In genomic region chrX:70133303-70134115, GRCh38 we compare ENCODE assay signal across 1 cellular context.
TF ChIP-seq lines count a peak whose summit lies in the region.

IGBP1 (plus strand) TSS chrX:70133447; CDS start chrX:70133948, 501 bp downstream.

TF ChIP-seq in K562, 482 proteins besides CTCF, POLR2A, EP300 and RAD21 (continued from another document and continues in another):
- TF ChIP-seq ELK3 (CRISPR knock-in tag; IDR thresholded peaks at IDR 0.05) (no peak), ARID3A (IDR thresholded peaks at IDR 0.05; ENCODE audit: borderline replicate concordance, low read depth, low read length) (no peak), CXXC5 (CRISPR knock-in tag; IDR thresholded peaks at IDR 0.05) (peak; percentile 20; the same call in 1 of the 2 replicates), POLR3A (IDR thresholded peaks at IDR 0.05; ENCODE audit: borderline replicate concordance, extremely low read depth, insufficient read depth, insufficient read length) (no peak), KAT7 (CRISPR knock-in tag; IDR thresholded peaks at IDR 0.05; ENCODE audit: borderline replicate concordance) (no peak), TOE1 (IDR thresholded peaks at IDR 0.05; ENCODE audit: borderline replicate concordance) (no peak), TOE1 (CRISPR knock-in tag; IDR thresholded peaks at IDR 0.05; ENCODE audit: borderline replicate concordance, low read depth) (no peak), RBM17 (IDR thresholded peaks at IDR 0.05; ENCODE audit: borderline replicate concordance, low read depth, low read length) (no peak), ZNF778 (CRISPR knock-in tag; IDR thresholded peaks at IDR 0.05) (no peak), TGIF2 (CRISPR knock-in tag; IDR thresholded peaks at IDR 0.05) (no peak), HNRNPUL1 (IDR thresholded peaks at IDR 0.05; ENCODE audit: low read length) (no peak), POLR2H (tag; IDR thresholded peaks at IDR 0.05; ENCODE audit: low read depth) (peak; percentile 61), SIX5 (IDR thresholded peaks at IDR 0.05; ENCODE audit: borderline replicate concordance in 1 of 2, insufficient read depth in 1 of 2, low read depth in 1 of 2, low read length in 2 of 2) (no peak), HMG20A (CRISPR knock-in tag; conservative IDR thresholded peaks at IDR 0.05) (no peak), NFE2 (IDR thresholded peaks at IDR 0.05; ENCODE audit: low read depth) (no peak), MEF2A (IDR thresholded peaks at IDR 0.05; ENCODE audit: control insufficient read depth, low read depth, low read length) (no peak), ZNF696 (CRISPR knock-in tag; conservative IDR thresholded peaks at IDR 0.05) (no peak), ZBTB5 (IDR thresholded peaks at IDR 0.05) (no peak), HNRNPK (IDR thresholded peaks at IDR 0.05; ENCODE audit: low read depth, low read length, poor library complexity, severe bottlenecking) (no peak), PYGO2 (tag; IDR thresholded peaks at IDR 0.05) (no peak), PHTF2 (CRISPR knock-in tag; IDR thresholded peaks at IDR 0.05) (no peak), ZBTB49 (CRISPR knock-in tag; IDR thresholded peaks at IDR 0.05; ENCODE audit: borderline replicate concordance) (no peak), ZNF507 (tag; conservative IDR thresholded peaks at IDR 0.05) (no peak), ZBTB33 (CRISPR knock-in tag; IDR thresholded peaks at IDR 0.05) (no peak), XRCC5 (IDR thresholded peaks at IDR 0.05; ENCODE audit: low read depth, low read length) (peak; percentile 76), CREB5 (CRISPR knock-in tag; IDR thresholded peaks at IDR 0.05) (no peak), NFE2L1 (tag; IDR thresholded peaks at IDR 0.05; ENCODE audit: borderline replicate concordance, low read depth) (no peak), RBM39 (optimal IDR thresholded peaks at IDR 0.05; ENCODE audit: low read depth, low read length) (no peak), ZNF23 (CRISPR knock-in tag; IDR thresholded peaks at IDR 0.05) (no peak), CC2D1A (IDR thresholded peaks at IDR 0.05) (no peak), RBFOX2 (IDR thresholded peaks at IDR 0.05; ENCODE audit: low read depth, low read length) (peak; percentile 80), STAT6 (CRISPR knock-in tag; IDR thresholded peaks at IDR 0.05) (no peak), ZFPM2 (CRISPR knock-in tag; IDR thresholded peaks at IDR 0.05) (no peak), HDAC1 (IDR thresholded peaks at IDR 0.05) (peak in 1 of 2 experiments; percentile 56; a peak in 2 of 4 replicates), RBM34 (IDR thresholded peaks at IDR 0.05; ENCODE audit: borderline replicate concordance, insufficient read depth, low read length) (no peak), SRSF3 (IDR thresholded peaks at IDR 0.05; ENCODE audit: insufficient read depth, low read length) (no peak), USF1 (CRISPR knock-in tag; IDR thresholded peaks at IDR 0.05) (no peak), RBM25 (IDR thresholded peaks at IDR 0.05; ENCODE audit: low read depth, low read length, severe bottlenecking) (no peak), TRIM24 (IDR thresholded peaks at IDR 0.05) (no peak), ZNF134 (CRISPR knock-in tag; conservative IDR thresholded peaks at IDR 0.05) (no peak), TBL1XR1 (IDR thresholded peaks at IDR 0.05; ENCODE audit: low read length in 2 of 2) (no peak; a peak in 1 of 4 replicates), FUS (optimal IDR thresholded peaks at IDR 0.05; ENCODE audit: low read depth, low read length) (no peak), SMARCB1 (IDR thresholded peaks at IDR 0.05; ENCODE audit: insufficient read length, low read depth) (no peak), ZBTB11 (CRISPR knock-in tag; IDR thresholded peaks at IDR 0.05) (peak in 1 of 3 experiments; percentile 86; a peak in 4 of 6 replicates), HDAC2 (IDR thresholded peaks at IDR 0.05) (0 out of 2 replicates have a peak, but pooled peaks have one; percentile 52), MNT (conservative IDR thresholded peaks at IDR 0.05) (peak; percentile 12 to 48; a peak in 3 of 4 replicates), FOXJ2 (tag; IDR thresholded peaks at IDR 0.05) (0 out of 2 replicates have a peak, but pooled peaks have one; percentile 53)
